ENCODE assay signal across 8 cellular contexts in the genomic region with DNA sequence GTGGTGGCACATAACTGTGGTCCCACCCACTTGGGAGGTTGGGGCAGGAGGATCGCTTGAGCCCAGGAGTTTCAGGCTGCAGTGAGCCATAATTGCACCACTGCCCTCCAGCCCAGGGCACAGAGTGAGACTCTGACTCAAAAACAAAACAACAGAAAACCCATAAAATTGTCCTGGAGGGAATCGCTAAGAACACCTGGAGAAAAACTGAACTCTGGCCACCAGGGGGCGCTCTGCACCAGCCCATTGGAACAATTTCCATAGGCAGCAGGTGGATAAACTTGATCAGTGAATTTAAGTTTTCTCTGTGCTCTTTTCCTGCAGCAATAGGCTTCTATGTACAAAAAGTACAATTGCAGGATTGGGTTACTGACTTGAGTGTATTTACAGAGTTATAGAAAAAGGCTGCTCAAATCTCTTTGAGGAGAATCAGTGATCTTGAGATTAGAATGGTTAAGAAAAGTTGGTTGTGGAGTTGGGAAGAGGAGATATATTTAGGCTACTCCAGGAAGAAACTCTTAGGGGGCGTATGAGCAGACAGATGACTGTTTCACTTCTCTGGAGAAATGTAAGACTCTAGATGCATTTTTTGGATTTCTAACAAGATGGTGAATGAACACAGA.
A peak's percentile ranks its signal among the peaks of the same experiment; 100 is the strongest.
DNase-seq lines count a peak whose midpoint lies in the region; ATAC-seq, FAIRE-seq and TF ChIP-seq lines count a peak whose summit lies in the region.

No MANE protein-coding gene starts in this region.

- no TSS peak for BruUV-seq in endothelial cell of umbilical vein (replicated peaks; lab: Mats Ljungman, UMichigan)

- no peaks in the 10 kb centered on the region for H3K27me3 ChIP-seq in endothelial cell of umbilical vein (ENCODE audit: control insufficient read depth in 2 of 2, insufficient read depth in 2 of 2, low read length in 2 of 2)

- no peak overlapping the region for H3K27ac Mint-ChIP-seq in activated CD8-positive, alpha-beta T cell treated with anti-CD3 and anti-CD28 coated beads for 36 hours

- CTCF ChIA-PET in activated CD8-positive, alpha-beta T cell treated with anti-CD3 and anti-CD28 coated beads for 36 hours (lab: Charles Lee) = interaction anchor here (1.4 to 2.0 kb wide), 3 partner anchors 876 to 880 kb away, joined by 3 to 10 read pairs (median 5); no protein-coding TSS in a partner anchor
- CTCF ChIA-PET in endothelial cell of umbilical vein (lab: Charles Lee) = interaction anchor here (1.7 kb wide), 1 partner anchor 879 kb away, joined by 9 read pairs; no protein-coding TSS in a partner anchor

- no peaks in the 10 kb centered on the region for H3K9me3 ChIP-seq in endothelial cell of umbilical vein (replicated peaks; ENCODE audit: control insufficient read depth, insufficient read depth, low read length)

- no peaks in the 10 kb centered on the region for H3K4me1 ChIP-seq in endothelial cell of umbilical vein (ENCODE audit: control insufficient read depth, extremely low read depth, insufficient read depth, low read length)

- DNase-seq in AML-193 (lab: John Stamatoyannopoulos, UW) (peak; percentile 17 to 19), H54 (ENCODE audit: insufficient read length, low spot score) (peak; percentile 62), NCI-H526 treated with DMSO at 0.1 percent for 48 hours (lab: John Stamatoyannopoulos, UW) (peak; percentile 32), endothelial cell of umbilical vein (ENCODE audit: low read depth, low spot score) (peak; percentile 16), mucosa of gallbladder (ENCODE audit: low spot score) (peak; percentile 64)
- DNase-seq in activated CD8-positive, alpha-beta T cell treated with anti-CD3 and anti-CD28 coated beads for 36 hours = peak; percentile 77
- peak; percentile 41 for DNase-seq in stimulated activated CD8-positive, alpha-beta memory T cell treated with anti-CD3 and anti-CD28 coated beads, Interleukin-7, amount 100 ng/mL, for 24 hours (ENCODE audit: low read depth)

- FAIRE-seq in H54 (lab: Jason Lieb, UNC) (peak; percentile 23), endothelial cell of umbilical vein (lab: Jason Lieb, UNC) (peak; percentile 70)

- no peaks in the 10 kb centered on the region for H4K20me1 ChIP-seq in endothelial cell of umbilical vein (replicated peaks; ENCODE audit: control insufficient read depth, extremely low read depth, insufficient read depth, low read length)

- intact Hi-C loops in activated CD8-positive, alpha-beta T cell treated with anti-CD3 and anti-CD28 coated beads for 36 hours (cut with micrococcal nuclease) = loop anchor here (2.0 kb wide), 1 partner anchor 876 kb away; no protein-coding TSS in a partner anchor
- intact Hi-C loops in endothelial cell of umbilical vein (cut with micrococcal nuclease) = loop anchor here (1.0 kb wide), 1 partner anchor 876 kb away; no protein-coding TSS in a partner anchor

- H3K79me2 ChIP-seq in endothelial cell of umbilical vein (ENCODE audit: control insufficient read depth, insufficient read depth, low read length) = no peaks in the 10 kb centered on the region

- no peak for TF ChIP-seq POLR2A in H54 (IDR thresholded peaks at IDR 0.05; ENCODE audit: low read depth, low read length)
- TF ChIP-seq POLR2A in endothelial cell of umbilical vein (IDR thresholded peaks at IDR 0.05; ENCODE audit: low read depth, low read length) = no peak

- H3K4me3 Mint-ChIP-seq in activated CD8-positive, alpha-beta T cell treated with anti-CD3 and anti-CD28 coated beads for 36 hours = no peak overlapping the region

- no peak overlapping the region for H3K9ac ChIP-seq in endothelial cell of umbilical vein (replicated peaks; ENCODE audit: extremely low read depth, insufficient read depth, low read length)

- no peak overlapping the region for H3K4me3 ChIP-seq in endothelial cell of umbilical vein (replicated peaks in 1 of 3; ENCODE audit: insufficient read depth in 1 of 3, low read depth in 1 of 3, low read length in 3 of 3)

- no peaks in the 10 kb centered on the region for H3K4me1 Mint-ChIP-seq in activated CD8-positive, alpha-beta T cell treated with anti-CD3 and anti-CD28 coated beads for 36 hours (ENCODE audit: low read depth)

- no peak for ATAC-seq in activated CD8-positive, alpha-beta T cell treated with anti-CD3 and anti-CD28 coated beads for 36 hours
- no peak for ATAC-seq in HG03097 (IDR thresholded peaks at IDR 0.05; ENCODE audit: low FRiP score, unreplicated experiment)

- POLR2A ChIA-PET in activated CD8-positive, alpha-beta T cell treated with anti-CD3 and anti-CD28 coated beads for 36 hours (lab: Charles Lee) = interaction anchor here (1.0 kb wide), 1 partner anchor 885 kb away, joined by 3 read pairs; no protein-coding TSS in a partner anchor
- POLR2A ChIA-PET in endothelial cell of umbilical vein (lab: Charles Lee) = no interaction called here

- H3K36me3 Mint-ChIP-seq in activated CD8-positive, alpha-beta T cell treated with anti-CD3 and anti-CD28 coated beads for 36 hours (ENCODE audit: low read depth) = no peaks in the 10 kb centered on the region

- H3K9me3 Mint-ChIP-seq in activated CD8-positive, alpha-beta T cell treated with anti-CD3 and anti-CD28 coated beads for 36 hours = peaks cover 6% of the 10 kb centered on the region

- no peak overlapping the region for H3K27ac ChIP-seq in endothelial cell of umbilical vein (ENCODE audit: insufficient read depth, low read depth, low read length)

- H3K36me3 ChIP-seq in endothelial cell of umbilical vein (ENCODE audit: control insufficient read depth in 2 of 2, extremely low read depth in 1 of 2, insufficient read depth in 2 of 2, low read length in 2 of 2) = no peaks in the 10 kb centered on the region

- no peak overlapping the region for H3K4me2 ChIP-seq in endothelial cell of umbilical vein (ENCODE audit: insufficient read depth, low read length)

- peaks cover 1% of the 10 kb centered on the region for H3K27me3 Mint-ChIP-seq in activated CD8-positive, alpha-beta T cell treated with anti-CD3 and anti-CD28 coated beads for 36 hours

- no peaks in the 10 kb centered on the region for H3K9me1 ChIP-seq in endothelial cell of umbilical vein (replicated peaks; ENCODE audit: control insufficient read depth, extremely low read depth, insufficient read depth, low read length)

- TF ChIP-seq CTCF in activated CD8-positive, alpha-beta T cell treated with anti-CD3 and anti-CD28 coated beads for 36 hours (IDR thresholded peaks at IDR 0.05) = peak; percentile 94
- TF ChIP-seq CTCF in endothelial cell of umbilical vein (IDR thresholded peaks at IDR 0.05; ENCODE audit: extremely low read depth in 1 of 2, insufficient read depth in 1 of 2, low read depth in 1 of 2, low read length in 2 of 2) = peak; percentile 60 to 67

- dilution Hi-C loops in endothelial cell of umbilical vein (cut with MboI; ENCODE audit: extremely low pct_ligation_motif_present, low sequenced_read_pairs) = no loop called here

- H2AFZ ChIP-seq in endothelial cell of umbilical vein (ENCODE audit: low read depth, low read length) = no peak overlapping the region

TF ChIP-seq in endothelial cell of umbilical vein, 7 proteins besides CTCF, POLR2A, EP300 and RAD21:
- TF ChIP-seq, protein P1, sequence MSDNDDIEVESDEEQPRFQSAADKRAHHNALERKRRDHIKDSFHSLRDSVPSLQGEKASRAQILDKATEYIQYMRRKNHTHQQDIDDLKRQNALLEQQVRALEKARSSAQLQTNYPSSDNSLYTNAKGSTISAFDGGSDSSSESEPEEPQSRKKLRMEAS (IDR thresholded peaks at IDR 0.05; ENCODE audit: insufficient read depth, insufficient read length) = no peak
- TF ChIP-seq POLR2AphosphoS5 (IDR thresholded peaks at IDR 0.05; ENCODE audit: insufficient read depth, low read depth, low read length) = no peak
- no peak for TF ChIP-seq MYC (IDR thresholded peaks at IDR 0.05; ENCODE audit: low read depth, low read length)
- TF ChIP-seq EZH2 (IDR thresholded peaks at IDR 0.05; ENCODE audit: borderline replicate concordance, low read depth, low read length, severe bottlenecking) = no peak
- TF ChIP-seq JUN (IDR thresholded peaks at IDR 0.05; ENCODE audit: borderline replicate concordance, insufficient read depth, insufficient read length, low read depth) = no peak
- TF ChIP-seq FOS (IDR thresholded peaks at IDR 0.05; ENCODE audit: borderline replicate concordance, insufficient read depth, low read length) = no peak

Comparison
In these comparisons a context has a peak if more than half of its experiments do, and no peak if none do; other contexts are left out.
1. DNase-seq: peak in every context shown above with its lines; median percentile 77 in activated CD8-positive, alpha-beta T cell treated with anti-CD3 and anti-CD28 coated beads for 36 hours; 64 in mucosa of gallbladder; 62 in H54; 41 in stimulated activated CD8-positive, alpha-beta memory T cell treated with anti-CD3 and anti-CD28 coated beads, Interleukin-7, amount 100 ng/mL, for 24 hours; 32 in NCI-H526 treated with DMSO at 0.1 percent for 48 hours; 18 in AML-193; 16 in endothelial cell of umbilical vein.